Comparison of ENCODE assay signal across 24 cellular contexts in the genomic region with DNA sequence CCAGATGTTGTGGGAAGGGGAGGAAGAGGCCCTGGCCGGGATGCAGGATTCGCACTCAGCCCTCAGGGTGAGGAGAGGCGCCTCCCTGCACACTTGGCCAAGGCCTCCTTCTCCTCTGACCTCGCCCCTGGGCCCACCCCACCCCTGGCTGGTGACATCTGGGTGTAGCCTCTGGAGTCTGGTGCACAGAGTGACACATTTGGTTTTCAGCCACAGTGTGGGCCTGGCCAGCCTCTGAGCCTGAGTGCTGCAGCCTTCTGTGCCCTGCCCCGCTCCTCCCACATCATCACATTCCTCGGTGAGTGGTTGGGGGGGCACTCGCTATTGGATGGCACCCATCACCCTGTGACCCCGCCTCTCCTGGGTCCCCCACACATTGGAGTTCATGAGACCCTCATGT. TPM values are rescaled to one million over a fixed set of nuclear protein-coding genes. Genes with fewer than 3 reads are reported as not detected.
A peak's percentile ranks its signal among the peaks of the same experiment; 100 is the strongest.
DNase-seq lines count a peak whose midpoint lies in the region; ATAC-seq, FAIRE-seq and TF ChIP-seq lines count a peak whose summit lies in the region.
"Had no signal": no experiment of that assay in that cellular context is flagged by ENCODE, and none has a peak within 500 bp of the region (broad histone marks: within the 10 kb centered on the region; RNA-seq: fewer than 3 reads in every experiment).

No MANE protein-coding gene starts in this region.

- H3K4me3 Mint-ChIP-seq in type B pancreatic cell, result peak overlapping the region; percentile 7
- H3K4me3 Mint-ChIP-seq in activated T-cell treated with anti-CD3 and anti-CD28 coated beads, Interleukin-2, amount 50 U/mL, for 24 hours, result no peak overlapping the region
- H3K4me3 Mint-ChIP-seq: B cell, CD14-positive monocyte had no signal

- intact Hi-C loops in heart right ventricle (cut with DNase I), result no loop called here
- intact Hi-C loops in pancreas (cut with DNase I), result no loop called here

- peaks cover 0 to 5% (median 0%) of the 10 kb centered on the region in 7 donors for H3K27me3 ChIP-seq in heart right ventricle
- H3K27me3 ChIP-seq in right atrium auricular region, result no peaks in the 10 kb centered on the region
- H3K27me3 ChIP-seq in pancreas, result no peaks in the 10 kb centered on the region
- H3K27me3 ChIP-seq: MG63 had no signal

- 69 to 73% methylated on average over 8 of the region's 8 CpGs for WGBS in heart right ventricle, 2 donors
- WGBS in pancreas, 2 donors, result 61 to 66% methylated on average over 8 of the region's 8 CpGs

- DNase-seq in heart right ventricle, result no peak
- DNase-seq in right atrium auricular region (ENCODE audit: low spot score), result no peak
- no peak for DNase-seq in left lobe of liver (ENCODE audit: low spot score)
- peak in 2 of 6 donors; percentile 58 to 64 for DNase-seq in pancreas
- DNase-seq in type B pancreatic cell (ENCODE audit: extremely low spot score, unreplicated experiment), result no peak
- no peak for DNase-seq in activated T-cell treated with anti-CD3 and anti-CD28 coated beads, Interleukin-2, amount 50 U/mL, for 24 hours
- DNase-seq: GOT3, MG63, NCI-H1417, NCI-H1694 treated with DMSO at 0.1 percent for 48 hours, NCI-H2081 treated with DMSO at 0.1 percent for 48 hours, NCI-H2171 treated with DMSO at 0.1 percent for 48 hours, NCI-H526, SHP77 had no signal

- H3K27ac Mint-ChIP-seq in type B pancreatic cell, result no peak overlapping the region
- H3K27ac Mint-ChIP-seq in activated T-cell treated with anti-CD3 and anti-CD28 coated beads, Interleukin-2, amount 50 U/mL, for 24 hours, result no peak overlapping the region
- H3K27ac Mint-ChIP-seq: B cell, CD14-positive monocyte had no signal

- H3K4me1 Mint-ChIP-seq in type B pancreatic cell (ENCODE audit: unreplicated experiment), result peaks cover 37% of the 10 kb centered on the region
- no peaks in the 10 kb centered on the region for H3K4me1 Mint-ChIP-seq in activated T-cell treated with anti-CD3 and anti-CD28 coated beads, Interleukin-2, amount 50 U/mL, for 24 hours (ENCODE audit: low read depth)
- H3K4me1 Mint-ChIP-seq: B cell, CD14-positive monocyte had no signal

- H3K36me3 ChIP-seq in heart right ventricle, result no peaks in the 10 kb centered on the region
- no peaks in the 10 kb centered on the region for H3K36me3 ChIP-seq in right atrium auricular region
- no peaks in the 10 kb centered on the region for H3K36me3 ChIP-seq in pancreas
- H3K36me3 ChIP-seq: MG63 had no signal

- ATAC-seq in heart right ventricle (peak in 6 of 8 donors; percentile 8 to 42 (median 28)), left lobe of liver (peak; percentile 28), pancreas (peak; percentile 46 to 75 (median 60)), HG02623 (IDR thresholded peaks at IDR 0.05; ENCODE audit: unreplicated experiment) (no peak), GM21423 (IDR thresholded peaks at IDR 0.05; ENCODE audit: unreplicated experiment) (no peak)
- ATAC-seq: A549, HCT116, K562 had no signal

- H3K4me1 ChIP-seq in heart right ventricle (peaks cover 0 to 59% (median 18%) of the 10 kb centered on the region in 9 donors), right atrium auricular region (no peaks in the 10 kb centered on the region), pancreas (peaks cover 0 to 10% (median 4%) of the 10 kb centered on the region in 3 donors)
- H3K4me1 ChIP-seq: A549 had no signal

- TF ChIP-seq CTCF in heart right ventricle (IDR thresholded peaks at IDR 0.05) (no peak), right atrium auricular region (IDR thresholded peaks at IDR 0.05) (no peak), pancreas (IDR thresholded peaks at IDR 0.05) (no peak), type B pancreatic cell (conservative IDR thresholded peaks at IDR 0.05) (no peak)

- H3K9me3 ChIP-seq in heart right ventricle (no peaks in the 10 kb centered on the region), right atrium auricular region (no peaks in the 10 kb centered on the region), pancreas (no peaks in the 10 kb centered on the region)
- H3K9me3 ChIP-seq: A549, MG63 had no signal

- H3K4me3 ChIP-seq in heart right ventricle (no peak overlapping the region), right atrium auricular region (no peak overlapping the region), pancreas (no peak overlapping the region)
- H3K4me3 ChIP-seq: A549, K562, MG63 had no signal

- H3K27ac ChIP-seq in heart right ventricle (no peak overlapping the region), right atrium auricular region (no peak overlapping the region), pancreas (peak overlapping the region in 3 of 4 donors; percentile 6 to 43 (median 32))
- H3K27ac ChIP-seq: A549 had no signal

- H3K27me3 Mint-ChIP-seq in type B pancreatic cell, result peaks cover 10% of the 10 kb centered on the region
- H3K27me3 Mint-ChIP-seq in activated T-cell treated with anti-CD3 and anti-CD28 coated beads, Interleukin-2, amount 50 U/mL, for 24 hours, result no peaks in the 10 kb centered on the region
- H3K27me3 Mint-ChIP-seq: B cell had no signal

- FAIRE-seq in pancreas (lab: Jason Lieb, UNC), result no peak
- FAIRE-seq: A549, G401.6, GM12892, K562 had no signal

- no peaks in the 10 kb centered on the region for H3K36me3 Mint-ChIP-seq in type B pancreatic cell
- no peaks in the 10 kb centered on the region for H3K36me3 Mint-ChIP-seq in activated T-cell treated with anti-CD3 and anti-CD28 coated beads, Interleukin-2, amount 50 U/mL, for 24 hours (ENCODE audit: low read depth)
- H3K36me3 Mint-ChIP-seq: CD14-positive monocyte had no signal

- H3K9me3 Mint-ChIP-seq in type B pancreatic cell, result no peaks in the 10 kb centered on the region
- H3K9me3 Mint-ChIP-seq in activated T-cell treated with anti-CD3 and anti-CD28 coated beads, Interleukin-2, amount 50 U/mL, for 24 hours, result no peaks in the 10 kb centered on the region

RNA-seq across cellular contexts. Expression of gene PRDM16, which starts 45.8 kb away (rescaled TPM):
- total RNA-seq in heart right ventricle (10 to 100 TPM; 11.7 to 25.9 (median 14.8) TPM), right atrium auricular region (1 to 10 TPM in 1 of 2 donors, under 1 TPM in 1; 0.22 to 3.3 TPM), left lobe of liver (0.43 TPM), pancreas (10 to 100 TPM; 10.7 to 19.1 (median 14.9) TPM), type B pancreatic cell (ENCODE audit: low replicate concordance) (10.3 and 23.6 TPM in 2 replicates)
- polyA plus RNA-seq in heart right ventricle (10 to 100 TPM in 1 of 2 donors, 1 to 10 TPM in 1; 4.1 to 16.8 TPM), pancreas (10 to 100 TPM in 1 of 2 donors, 1 to 10 TPM in 1; 6.6 to 19.2 TPM)
- total RNA-seq: LHCN-M2 had no signal
- polyA plus RNA-seq: CD14-positive monocyte had no signal

Comparison
In these comparisons a context has a peak if more than half of its experiments do, and no peak if none do; other contexts are left out.
1. ATAC-seq: peak in heart right ventricle (6 of 8), left lobe of liver (single experiment) and pancreas (4 of 4); none in HG02623 (single experiment) and GM21423 (single experiment).
2. H3K27ac ChIP-seq: peak in pancreas (3 of 4); none in heart right ventricle (0 of 10) and right atrium auricular region (0 of 2).